17 cellular contexts compared by ENCODE assay signal in the genomic region with DNA sequence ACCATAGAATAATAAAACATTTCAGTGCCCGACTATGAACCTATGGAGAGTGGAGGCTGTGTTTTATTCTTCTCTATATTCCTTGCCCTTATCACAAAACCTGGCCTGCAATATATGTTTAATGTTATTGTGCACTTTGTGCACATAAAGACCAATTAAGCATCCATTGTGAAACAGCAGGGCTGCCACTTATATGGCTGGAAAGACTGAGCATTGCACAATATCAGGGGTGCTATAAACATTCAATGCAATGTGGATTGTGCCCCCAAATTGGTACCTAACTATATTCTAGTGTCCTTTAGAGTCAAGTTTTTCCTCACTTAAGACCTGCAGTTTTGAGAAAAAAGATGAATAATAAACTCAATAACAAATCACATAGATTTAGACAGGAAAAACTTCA.
DNase-seq lines count a peak whose midpoint lies in the region; ATAC-seq and TF ChIP-seq lines count a peak whose summit lies in the region.
"Had no signal": no experiment of that assay in that cellular context is flagged by ENCODE, and none has a peak within 500 bp of the region (broad histone marks: within the 10 kb centered on the region; RNA-seq: fewer than 3 reads in every experiment).

No MANE protein-coding gene starts in this region.

- H3K79me1 ChIP-seq in IMR-90 (ENCODE audit: low read depth in 1 of 2, low read length in 2 of 2) = no peaks in the 10 kb centered on the region

- BruUV-seq in IMR-90 (replicated peaks; lab: Mats Ljungman, UMichigan) = no TSS peak
- no TSS peak for BruUV-seq in A673 (replicated peaks; lab: Mats Ljungman, UMichigan)

- no peak for TF ChIP-seq POLR2A in IMR-90 (IDR thresholded peaks at IDR 0.05; ENCODE audit: low read depth, low read length)

- H2BK5ac ChIP-seq in IMR-90 (ENCODE audit: low read depth, low read length, poor library complexity, severe bottlenecking) = no peak overlapping the region

- H4K91ac ChIP-seq in IMR-90 (ENCODE audit: insufficient read depth, low read depth, low read length) = no peak overlapping the region

- H4K20me1 ChIP-seq in IMR-90 (ENCODE audit: insufficient read depth, low read length) = no peaks in the 10 kb centered on the region
- H4K20me1 ChIP-seq: BLaER1 had no signal

- H3K18ac ChIP-seq in IMR-90 (ENCODE audit: low read depth, low read length) = no peak overlapping the region

- H2BK15ac ChIP-seq in IMR-90 (ENCODE audit: low read depth, low read length) = no peak overlapping the region

- intact Hi-C loops in IMR-90 (cut with micrococcal nuclease) (no loop called here), left colon (cut with DNase I, micrococcal nuclease) (no loop called here), A673 (cut with micrococcal nuclease; ENCODE audit: unreplicated experiment) (no loop called here)

- no peak overlapping the region for H3K56ac ChIP-seq in IMR-90 (ENCODE audit: extremely low read depth, insufficient read depth, low read length)

- TF ChIP-seq CTCF in IMR-90 (conservative IDR thresholded peaks at IDR 0.05; ENCODE audit: low read depth, low read length) = no peak
- no peak for TF ChIP-seq CTCF in A673 (conservative IDR thresholded peaks at IDR 0.05; ENCODE audit: low read depth, low read length)

- H4K5ac ChIP-seq in IMR-90 (ENCODE audit: low read depth, low read length) = no peak overlapping the region

- H3K23ac ChIP-seq in IMR-90 (ENCODE audit: low read depth, low read length) = no peak overlapping the region

- no peak overlapping the region for H3K9ac ChIP-seq in IMR-90 (ENCODE audit: low read depth, low read length)
- H3K9ac ChIP-seq: BLaER1 had no signal

- no peak overlapping the region for H2AK5ac ChIP-seq in IMR-90 (ENCODE audit: low read depth, low read length)

- H2AFZ ChIP-seq in IMR-90 (replicated peaks; ENCODE audit: low read length, poor library complexity) = no peak overlapping the region
- H2AFZ ChIP-seq: GM23338 had no signal

- H2BK120ac ChIP-seq in IMR-90 (ENCODE audit: low read depth, low read length) = no peak overlapping the region

- no peak overlapping the region for H3K27ac ChIP-seq in IMR-90 (ENCODE audit: insufficient read depth, low read length)
- H3K27ac ChIP-seq in A673 (ENCODE audit: low read depth, low read length, poor library complexity, severe bottlenecking) = no peak overlapping the region
- H3K27ac ChIP-seq: BLaER1, C4-2B had no signal

- H3K4me3 ChIP-seq in IMR-90 (ENCODE audit: insufficient read depth, low read depth, low read length) (no peak overlapping the region), A673 (ENCODE audit: low read depth, low read length, poor library complexity, severe bottlenecking) (no peak overlapping the region)
- H3K4me3 ChIP-seq: BLaER1, GM23338 had no signal

- TF ChIP-seq RAD21 in IMR-90 (IDR thresholded peaks at IDR 0.05; ENCODE audit: low read length) = no peak

- no CpG with 5 or more reads among the region's 1 CpG for WGBS in IMR-90 (ENCODE audit: extremely low coverage in 2 of 2, insufficient read length in 1 of 2), 2 experiments

- no peak overlapping the region for H4K8ac ChIP-seq in IMR-90 (ENCODE audit: low read depth in 2 of 2, low read length in 2 of 2)

- H3K9me1 ChIP-seq in IMR-90 (ENCODE audit: insufficient read depth, low read length) = peaks cover 10% of the 10 kb centered on the region

- no peak overlapping the region for H3K4ac ChIP-seq in IMR-90 (ENCODE audit: low read depth, low read length)

- no peak overlapping the region for H3K4me2 ChIP-seq in IMR-90 (ENCODE audit: low read depth, low read length)
- H3K4me2 ChIP-seq: BLaER1, GM23338 had no signal

- dilution Hi-C loops in IMR-90 (cut with HindIII; ENCODE audit: low sequenced_read_pairs, unreplicated experiment) = no loop called here

- H3K9me3 ChIP-seq in IMR-90 (ENCODE audit: control insufficient read depth, insufficient read depth, low read length) (no peaks in the 10 kb centered on the region), A673 (ENCODE audit: low read depth, low read length, poor library complexity, severe bottlenecking) (no peaks in the 10 kb centered on the region)
- H3K9me3 ChIP-seq: BLaER1, Caco-2 had no signal

- H3K4me1 ChIP-seq in IMR-90 (ENCODE audit: control insufficient read depth, insufficient read depth, low read length) (peaks cover 17% of the 10 kb centered on the region), A673 (ENCODE audit: insufficient read depth, low read length, poor library complexity, severe bottlenecking) (no peaks in the 10 kb centered on the region)
- H3K4me1 ChIP-seq: BLaER1, Caco-2 had no signal

- H2AK9ac ChIP-seq in IMR-90 (replicated peaks; ENCODE audit: low read depth, low read length, poor library complexity) = no peak overlapping the region

- H3K27me3 ChIP-seq in IMR-90 (ENCODE audit: control insufficient read depth, insufficient read depth, low read length) = no peaks in the 10 kb centered on the region
- H3K27me3 ChIP-seq in A673 (replicated peaks; ENCODE audit: insufficient read depth, low read depth, low read length, poor library complexity) = no peaks in the 10 kb centered on the region
- H3K27me3 ChIP-seq: BLaER1 had no signal

- H3K36me3 ChIP-seq in IMR-90 (ENCODE audit: control insufficient read depth, insufficient read depth, low read length) = no peaks in the 10 kb centered on the region
- no peaks in the 10 kb centered on the region for H3K36me3 ChIP-seq in A673 (ENCODE audit: insufficient read depth, low read length, poor library complexity, severe bottlenecking)
- H3K36me3 ChIP-seq: BLaER1 had no signal

- H3K14ac ChIP-seq in IMR-90 (replicated peaks; ENCODE audit: low read depth, low read length) = no peak overlapping the region

- in situ Hi-C loops in IMR-90 (cut with MboI; ENCODE audit: low sequenced_read_pairs) = no loop called here

- ATAC-seq in IMR-90 (ENCODE audit: low read depth) (no peak), left colon (peak; percentile 62), GM21447 (IDR thresholded peaks at IDR 0.05; ENCODE audit: unreplicated experiment) (no peak)
- ATAC-seq: CD8-positive, alpha-beta T cell; GM23338; HCT116 had no signal

- peak; percentile 39 for DNase-seq in NCI-H748 (lab: John Stamatoyannopoulos, UW; ENCODE audit: unreplicated experiment)
- no peak for DNase-seq in NCI-H748 treated with DMSO at 0.1 percent for 48 hours (lab: John Stamatoyannopoulos, UW)
- DNase-seq in IMR-90 = no peak
- no peak for DNase-seq in left colon
- no peak for DNase-seq in A673 (ENCODE audit: low spot score)
- DNase-seq: Caco-2; CD4-positive, CD25-positive, alpha-beta regulatory T cell; CD8-positive, alpha-beta T cell; DMS153; DND-41; H9; HFFc6 had no signal

- CTCF ChIA-PET in IMR-90 (lab: Yijun Ruan, JAX) (no interaction called here), A673 (lab: Charles Lee) (no interaction called here)

- no peak overlapping the region for H2BK20ac ChIP-seq in IMR-90 (ENCODE audit: low read depth, low read length)

- POLR2A ChIA-PET in IMR-90 (lab: Charles Lee; ENCODE audit: unreplicated experiment) (interaction anchor here (0.7 kb wide), 1 partner anchor 11 kb away, joined by 3 read pairs; no protein-coding TSS in a partner anchor), A673 (lab: Charles Lee; ENCODE audit: low non-redundant PET) (no interaction called here)

TF ChIP-seq in IMR-90, 13 proteins besides CTCF, POLR2A, EP300 and RAD21:
- TF ChIP-seq CEBPB (IDR thresholded peaks at IDR 0.05; ENCODE audit: low read depth, low read length) (peak; percentile 63), RCOR1 (IDR thresholded peaks at IDR 0.05; ENCODE audit: insufficient replicate concordance, low read length) (no peak)
